Comparison of ENCODE assay signal across 8 cellular contexts in the genomic region with DNA sequence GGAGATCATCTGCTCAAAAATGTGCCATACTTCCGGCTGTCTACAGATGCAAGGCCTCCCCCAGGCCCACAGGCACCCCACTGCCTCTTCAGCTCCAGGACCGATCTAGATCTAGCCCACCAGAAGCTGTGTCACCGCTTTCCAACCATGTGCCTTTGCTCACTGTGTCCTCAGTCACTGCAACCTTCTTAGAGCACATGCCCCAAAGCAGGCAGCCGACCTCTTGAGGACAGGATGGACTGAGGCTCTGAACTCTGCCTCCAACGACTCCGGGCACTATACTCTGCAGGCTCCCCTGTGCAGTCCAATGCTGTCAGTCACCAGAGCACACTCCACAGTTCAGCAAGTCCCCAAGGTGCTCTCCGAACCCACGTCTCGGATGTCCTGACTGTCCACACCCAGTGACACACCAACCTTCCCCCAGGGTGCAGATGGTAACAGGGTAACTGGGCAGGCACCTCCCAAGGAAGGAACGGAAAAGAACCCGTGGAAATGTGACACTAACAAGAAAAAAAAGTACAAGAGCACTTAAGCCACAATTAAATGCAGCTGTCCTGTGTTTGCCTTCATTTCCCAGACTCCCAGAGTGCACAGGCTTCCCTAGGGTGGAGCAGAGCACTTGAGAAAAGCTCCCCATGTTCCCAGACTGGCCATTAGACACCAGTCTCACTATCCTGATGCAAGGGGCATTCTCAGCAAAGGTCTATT. TPM values are rescaled to one million over a fixed set of nuclear protein-coding genes. Genes with fewer than 3 reads are reported as not detected.
DNase-seq lines count a peak whose midpoint lies in the region; ATAC-seq and TF ChIP-seq lines count a peak whose summit lies in the region.

No MANE protein-coding gene starts in this region.

- H3K4me3 ChIP-seq in Caco-2 (ENCODE audit: low read depth, low read length), result no peak overlapping the region
- 0 out of 2 replicates have a peak overlapping the region, but pooled peaks have one; percentile 3 for H3K4me3 ChIP-seq in MG63
- H3K4me3 ChIP-seq in left ventricle myocardium inferior, result peak overlapping the region; percentile 19
- peak overlapping the region in 4 of 5 donors; percentile 10 to 37 (median 22) for H3K4me3 ChIP-seq in subcutaneous abdominal adipose tissue (ENCODE audit: low read depth in 1 of 5, low read length in 5 of 5)
- H3K4me3 ChIP-seq in ovary, result no peak overlapping the region

- TF ChIP-seq CTCF in Caco-2 (IDR thresholded peaks at IDR 0.05; ENCODE audit: insufficient read depth in 1 of 2, low read depth in 1 of 2, low read length in 1 of 2, severe bottlenecking in 1 of 2, unreplicated experiment in 1 of 2), result no peak
- TF ChIP-seq CTCF in left ventricle myocardium inferior (IDR thresholded peaks at IDR 0.05; ENCODE audit: borderline replicate concordance), result no peak
- no peak for TF ChIP-seq CTCF in ovary (IDR thresholded peaks at IDR 0.05)

- BruUV-seq in Caco-2 (replicated peaks; lab: Mats Ljungman, UMichigan), result no TSS peak

- TF ChIP-seq POLR2A in ovary (IDR thresholded peaks at IDR 0.05), result no peak

- CTCF ChIA-PET in Caco-2 (lab: Charles Lee), result interaction anchor here (0.8 to 3.0 kb wide), 3 partner anchors 26 to 89 kb away, joined by 3 to 13 read pairs (median 3); no protein-coding TSS in a partner anchor
- CTCF ChIA-PET in activated CD8-positive, alpha-beta T cell treated with anti-CD3 and anti-CD28 coated beads, Interleukin-2, amount 10 ng/mL, durations not matched to agents 7 days and 5 days (lab: Charles Lee), result interaction anchor here (0.7 to 1.4 kb wide), 5 partner anchors 9 to 127 kb away, joined by 3 to 10 read pairs (median 3); no protein-coding TSS in a partner anchor

- H3K9me3 Mint-ChIP-seq in Caco-2 (ENCODE audit: unreplicated experiment), result no peaks in the 10 kb centered on the region
- peaks cover 5% of the 10 kb centered on the region for H3K9me3 Mint-ChIP-seq in activated CD8-positive, alpha-beta T cell treated with anti-CD3 and anti-CD28 coated beads, Interleukin-2, amount 10 ng/mL, durations not matched to agents 7 days and 5 days (ENCODE audit: insufficient read depth)

- POLR2A ChIA-PET in Caco-2 (lab: Charles Lee), result no interaction called here
- POLR2A ChIA-PET in activated CD8-positive, alpha-beta T cell treated with anti-CD3 and anti-CD28 coated beads, Interleukin-2, amount 10 ng/mL, durations not matched to agents 7 days and 5 days (lab: Charles Lee), result interaction anchor here (0.6 to 0.9 kb wide), 3 partner anchors 9 to 29 kb away, joined by 3 to 4 read pairs (median 3); no protein-coding TSS in a partner anchor

- H3K36me3 Mint-ChIP-seq in Caco-2 (ENCODE audit: insufficient read depth, unreplicated experiment), result peaks cover 78% of the 10 kb centered on the region
- peaks cover 71% of the 10 kb centered on the region for H3K36me3 Mint-ChIP-seq in activated CD8-positive, alpha-beta T cell treated with anti-CD3 and anti-CD28 coated beads, Interleukin-2, amount 10 ng/mL, durations not matched to agents 7 days and 5 days (ENCODE audit: low read depth)

- 67 to 81% (median 80%) methylated on average over 11 of the region's 11 CpGs for WGBS in ovary, 3 donors

- H3K4me3 Mint-ChIP-seq in Caco-2 (ENCODE audit: unreplicated experiment), result peak overlapping the region; percentile 39
- peak overlapping the region; percentile 81 for H3K4me3 Mint-ChIP-seq in activated CD8-positive, alpha-beta T cell treated with anti-CD3 and anti-CD28 coated beads, Interleukin-2, amount 10 ng/mL, durations not matched to agents 7 days and 5 days

- DNase-seq in Caco-2 (no peak), MG63 (no peak), left ventricle myocardium inferior (no peak), ovary (no peak)
- peak; percentile 44 for DNase-seq in activated CD8-positive, alpha-beta T cell treated with anti-CD3 and anti-CD28 coated beads, Interleukin-2, amount 10 ng/mL, durations not matched to agents 7 days and 5 days

- H3K4me1 ChIP-seq in Caco-2 (peaks cover 73% of the 10 kb centered on the region), left ventricle myocardium inferior (peaks cover 83% of the 10 kb centered on the region), subcutaneous abdominal adipose tissue (ENCODE audit: control insufficient read depth in 5 of 5, insufficient read depth in 5 of 5, low read length in 5 of 5) (peaks cover 15 to 57% (median 54%) of the 10 kb centered on the region in 5 donors), ovary (ENCODE audit: insufficient read depth) (peaks cover 11% of the 10 kb centered on the region)

- H3K27me3 Mint-ChIP-seq in Caco-2 (ENCODE audit: insufficient read depth, unreplicated experiment), result no peaks in the 10 kb centered on the region
- H3K27me3 Mint-ChIP-seq in activated CD8-positive, alpha-beta T cell treated with anti-CD3 and anti-CD28 coated beads, Interleukin-2, amount 10 ng/mL, durations not matched to agents 7 days and 5 days (ENCODE audit: low read depth), result no peaks in the 10 kb centered on the region

- peak overlapping the region in 3 of 5 donors; percentile 41 to 54 (median 41) for H3K9ac ChIP-seq in subcutaneous abdominal adipose tissue (ENCODE audit: low read length in 5 of 5)

- TF ChIP-seq EP300 in ovary (IDR thresholded peaks at IDR 0.05), result no peak

- H3K9me3 ChIP-seq in Caco-2, result no peaks in the 10 kb centered on the region
- H3K9me3 ChIP-seq in MG63, result no peaks in the 10 kb centered on the region
- H3K9me3 ChIP-seq in left ventricle myocardium inferior (replicated peaks), result no peaks in the 10 kb centered on the region
- H3K9me3 ChIP-seq in subcutaneous abdominal adipose tissue (ENCODE audit: control insufficient read depth in 5 of 5, low read length in 5 of 5), result no peaks in the 10 kb centered on the region
- H3K9me3 ChIP-seq in ovary, result no peaks in the 10 kb centered on the region

- H3K27ac Mint-ChIP-seq in Caco-2 (ENCODE audit: unreplicated experiment), result peak overlapping the region; percentile 60
- H3K27ac Mint-ChIP-seq in activated CD8-positive, alpha-beta T cell treated with anti-CD3 and anti-CD28 coated beads, Interleukin-2, amount 10 ng/mL, durations not matched to agents 7 days and 5 days, result peak overlapping the region; percentile 90

- H3K27me3 ChIP-seq in Caco-2 (replicated peaks; ENCODE audit: control insufficient read depth, insufficient read depth, low read length) (no peaks in the 10 kb centered on the region), MG63 (no peaks in the 10 kb centered on the region), left ventricle myocardium inferior (ENCODE audit: low read depth) (no peaks in the 10 kb centered on the region), subcutaneous abdominal adipose tissue (ENCODE audit: control insufficient read depth in 5 of 5, insufficient read depth in 4 of 5, low read length in 5 of 5) (no peaks in the 10 kb centered on the region), ovary (no peaks in the 10 kb centered on the region)

- peak; percentile 3 for ATAC-seq in activated CD8-positive, alpha-beta T cell treated with anti-CD3 and anti-CD28 coated beads, Interleukin-2, amount 10 ng/mL, durations not matched to agents 7 days and 5 days
- ATAC-seq in GM18520 (IDR thresholded peaks at IDR 0.05; ENCODE audit: unreplicated experiment) (no peak), GM18858 (IDR thresholded peaks at IDR 0.05; ENCODE audit: unreplicated experiment) (no peak)

- no peaks in the 10 kb centered on the region for H3K36me3 ChIP-seq in Caco-2 (ENCODE audit: control insufficient read depth, insufficient read depth, low read length)
- peaks cover 16% of the 10 kb centered on the region for H3K36me3 ChIP-seq in MG63
- H3K36me3 ChIP-seq in left ventricle myocardium inferior, result no peaks in the 10 kb centered on the region
- no peaks in the 10 kb centered on the region for H3K36me3 ChIP-seq in subcutaneous abdominal adipose tissue (ENCODE audit: control insufficient read depth in 5 of 5, insufficient read depth in 5 of 5, low read length in 5 of 5)
- H3K36me3 ChIP-seq in ovary, result no peaks in the 10 kb centered on the region

- H3K27ac ChIP-seq in left ventricle myocardium inferior (replicated peaks), result peak overlapping the region; percentile 74
- H3K27ac ChIP-seq in subcutaneous abdominal adipose tissue (ENCODE audit: low read depth, low read length), result peak overlapping the region; percentile 46
- H3K27ac ChIP-seq in ovary, result no peak overlapping the region

- intact Hi-C loops in Caco-2 (cut with micrococcal nuclease; ENCODE audit: unreplicated experiment) (loop anchor here (10.0 kb wide), 1 partner anchor 203 kb away; no protein-coding TSS in a partner anchor), left ventricle myocardium inferior (cut with micrococcal nuclease) (loop anchor here (10.0 kb wide), 2 partner anchors 87 to 117 kb away; no protein-coding TSS in a partner anchor), ovary (cut with DNase I) (loop anchor here (10.0 kb wide), 3 partner anchors 87 to 597 kb away; no protein-coding TSS in a partner anchor)

- peaks cover 76% of the 10 kb centered on the region for H3K4me1 Mint-ChIP-seq in Caco-2 (ENCODE audit: low read depth, unreplicated experiment)
- H3K4me1 Mint-ChIP-seq in activated CD8-positive, alpha-beta T cell treated with anti-CD3 and anti-CD28 coated beads, Interleukin-2, amount 10 ng/mL, durations not matched to agents 7 days and 5 days (ENCODE audit: low read depth), result peaks cover 78% of the 10 kb centered on the region

RNA-seq across cellular contexts. Expression of gene STK24, which starts 4.8 kb away (rescaled TPM):
- total RNA-seq in Caco-2 (2022) (244 and 253 TPM in 2 replicates), left ventricle myocardium inferior (66.2 TPM), ovary (10 to 100 TPM; 34.0 to 73.1 (median 60.6) TPM)
- 82.1 and 113 TPM in 2 replicates for total RNA-seq in MG63 (2014; rRNA removed; shearing (Covaris generic); ENCODE audit: low replicate concordance)
- 100 to 1,000 TPM; 140 to 151 TPM for total RNA-seq in activated CD8-positive, alpha-beta T cell treated with anti-CD3 and anti-CD28 coated beads, Interleukin-2, amount 10 ng/mL, durations not matched to agents 7 days and 5 days
- 100 to 1,000 TPM in 1 of 2 donors, 10 to 100 TPM in 1; 46.4 to 153 TPM for polyA plus RNA-seq in ovary

Comparison
In these comparisons a context has a peak if more than half of its experiments do, and no peak if none do; other contexts are left out.
1. H3K4me3 ChIP-seq: peak in MG63 (single experiment), left ventricle myocardium inferior (single experiment) and subcutaneous abdominal adipose tissue (4 of 5); none in Caco-2 (single experiment) and ovary (single experiment).
2. H3K27ac ChIP-seq: peak in left ventricle myocardium inferior (single experiment) and subcutaneous abdominal adipose tissue (single experiment); none in ovary (0 of 2).